In genomic region chr9:4366649-4367330, GRCh38 we compare ENCODE assay signal across 8 cellular contexts.
DNase-seq lines count a peak whose midpoint lies in the region; ATAC-seq and TF ChIP-seq lines count a peak whose summit lies in the region.

No MANE protein-coding gene starts in this region.

- no peak overlapping the region for H3K4me3 Mint-ChIP-seq in activated CD4-positive, alpha-beta memory T cell treated with anti-CD3 and anti-CD28 coated beads for 36 hours

- no peak overlapping the region for H3K27ac Mint-ChIP-seq in activated CD4-positive, alpha-beta memory T cell treated with anti-CD3 and anti-CD28 coated beads for 36 hours

- peaks cover 6% of the 10 kb centered on the region for H3K27me3 Mint-ChIP-seq in activated CD4-positive, alpha-beta memory T cell treated with anti-CD3 and anti-CD28 coated beads for 36 hours

- TF ChIP-seq CTCF in GM10248 (IDR thresholded peaks at IDR 0.05; ENCODE audit: control extremely low read depth, extremely low read depth, low read depth, missing control alignments): peak; percentile 64
- TF ChIP-seq CTCF in fibroblast of mammary gland (conservative IDR thresholded peaks at IDR 0.05; ENCODE audit: control insufficient read depth, insufficient read depth, low read depth, low read length): peak; percentile 98

- POLR2A ChIA-PET in GM10248 (lab: Yijun Ruan, JAX): no interaction called here
- POLR2A ChIA-PET in activated CD4-positive, alpha-beta memory T cell treated with anti-CD3 and anti-CD28 coated beads for 36 hours (lab: Charles Lee): no interaction called here

- H3K4me1 Mint-ChIP-seq in activated CD4-positive, alpha-beta memory T cell treated with anti-CD3 and anti-CD28 coated beads for 36 hours (ENCODE audit: low read depth): peaks cover 2% of the 10 kb centered on the region

- CTCF ChIA-PET in GM10248 (lab: Yijun Ruan, JAX): interaction anchor here (0.9 to 4.6 kb wide), 37 partner anchors 9 to 1509 kb away, joined by 3 to 55 read pairs (median 5); no protein-coding TSS in a partner anchor
- CTCF ChIA-PET in activated CD4-positive, alpha-beta memory T cell treated with anti-CD3 and anti-CD28 coated beads for 36 hours (lab: Charles Lee): interaction anchor here (0.6 to 4.8 kb wide), 31 partner anchors 9 to 1480 kb away, joined by 3 to 138 read pairs (median 4); no protein-coding TSS in a partner anchor

- no peak for ATAC-seq in GM18873 (IDR thresholded peaks at IDR 0.05; ENCODE audit: low FRiP score, unreplicated experiment)

- peak; percentile 69 for DNase-seq in A172 (ENCODE audit: low spot score)
- DNase-seq in GM10248 (ENCODE audit: extremely low spot score): peak; percentile 34
- peak; percentile 8 for DNase-seq in NCI-H2107 (lab: John Stamatoyannopoulos, UW)
- peak; percentile 45 for DNase-seq in activated CD4-positive, alpha-beta memory T cell treated with anti-CD3 and anti-CD28 coated beads for 36 hours
- DNase-seq in fibroblast of mammary gland (ENCODE audit: low read depth): peak; percentile 69
- peak in 55 of 56 donors; percentile 2 to 81 (median 51) for DNase-seq in nucleus accumbens (lab: John Stamatoyannopoulos, UW)
- no peak for DNase-seq in OCI-M2 (lab: John Stamatoyannopoulos, UW; ENCODE audit: unreplicated experiment)

- no peaks in the 10 kb centered on the region for H3K9me3 Mint-ChIP-seq in activated CD4-positive, alpha-beta memory T cell treated with anti-CD3 and anti-CD28 coated beads for 36 hours

- no peaks in the 10 kb centered on the region for H3K36me3 Mint-ChIP-seq in activated CD4-positive, alpha-beta memory T cell treated with anti-CD3 and anti-CD28 coated beads for 36 hours

- no peak overlapping the region for H3K4me3 ChIP-seq in fibroblast of mammary gland (ENCODE audit: control insufficient read depth, low read depth, low read length)

- intact Hi-C loops in activated CD4-positive, alpha-beta memory T cell treated with anti-CD3 and anti-CD28 coated beads for 36 hours (cut with micrococcal nuclease): loop anchor here (1.0 to 5.0 kb wide), 2 partner anchors 51 to 634 kb away; no protein-coding TSS in a partner anchor
